ENCODE assay signal across 27 cellular contexts in the genomic region with DNA sequence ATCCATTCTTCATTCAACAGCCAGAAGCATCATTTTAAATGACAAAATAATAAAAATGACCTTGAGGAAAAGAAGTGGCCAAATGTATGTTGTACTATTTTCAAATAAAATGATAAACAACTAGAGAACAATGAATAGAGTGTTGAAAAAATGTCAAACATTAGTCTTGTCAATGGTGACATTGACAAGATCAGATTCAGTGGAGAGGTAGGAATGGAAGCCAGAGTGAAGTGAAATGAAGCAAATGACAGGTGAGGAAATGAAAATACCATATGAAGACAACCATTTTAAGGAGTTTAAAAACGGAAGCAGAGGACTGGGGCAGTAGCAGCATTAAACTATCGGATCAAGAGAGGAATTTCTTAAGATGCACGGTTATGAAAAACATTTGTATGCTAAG.
"Had no signal": no experiment of that assay in that cellular context is flagged by ENCODE, and none has a peak within 500 bp of the region (broad histone marks: within the 10 kb centered on the region; RNA-seq: fewer than 3 reads in every experiment).

No MANE protein-coding gene starts in this region.

- H3K27me3 ChIP-seq: colonic mucosa, esophagus muscularis mucosa, esophagus squamous epithelium, foreskin keratinocyte, gastrocnemius medialis, gastroesophageal sphincter, heart left ventricle had no signal

- DNase-seq: colonic mucosa; cortex of kidney; dermis blood vessel endothelial cell; dorsolateral prefrontal cortex; effector CD4-positive, alpha-beta T cell; effector CD8-positive, alpha-beta T cell; effector memory CD4-positive, alpha-beta T cell; effector memory CD8-positive, alpha-beta T cell; endodermal cell; erythroblast; esophagus squamous epithelium; foreskin fibroblast; foreskin keratinocyte; foreskin melanocyte; gastrocnemius medialis; glutamatergic neuron; head of caudate nucleus; heart left ventricle; heart right ventricle had no signal

- FAIRE-seq: colon, endometrium, endothelial cell of umbilical vein, frontal cortex had no signal

- H3K27ac ChIP-seq: colonic mucosa, coronary artery, dorsolateral prefrontal cortex, epithelial cell of prostate, esophagus muscularis mucosa, esophagus squamous epithelium, foreskin keratinocyte, gastrocnemius medialis, gastroesophageal sphincter, heart left ventricle, heart right ventricle had no signal

- H3K9me3 ChIP-seq: colonic mucosa, esophagus muscularis mucosa, esophagus squamous epithelium, gastrocnemius medialis, gastroesophageal sphincter, heart left ventricle, heart right ventricle had no signal

- H3K4me3 ChIP-seq: colonic mucosa, coronary artery, dorsolateral prefrontal cortex, esophagus muscularis mucosa, esophagus squamous epithelium, gastrocnemius medialis, gastroesophageal sphincter, heart left ventricle, heart right ventricle had no signal

- H3K36me3 ChIP-seq: colonic mucosa, esophagus muscularis mucosa, esophagus squamous epithelium, gastrocnemius medialis, gastroesophageal sphincter, heart left ventricle, heart right ventricle had no signal

- H3K4me1 ChIP-seq: colonic mucosa, esophagus muscularis mucosa, esophagus squamous epithelium, foreskin keratinocyte, gastrocnemius medialis, gastroesophageal sphincter, heart left ventricle, heart right ventricle had no signal
